Comparison of ENCODE assay signal across 1 cellular context in the genomic region with DNA sequence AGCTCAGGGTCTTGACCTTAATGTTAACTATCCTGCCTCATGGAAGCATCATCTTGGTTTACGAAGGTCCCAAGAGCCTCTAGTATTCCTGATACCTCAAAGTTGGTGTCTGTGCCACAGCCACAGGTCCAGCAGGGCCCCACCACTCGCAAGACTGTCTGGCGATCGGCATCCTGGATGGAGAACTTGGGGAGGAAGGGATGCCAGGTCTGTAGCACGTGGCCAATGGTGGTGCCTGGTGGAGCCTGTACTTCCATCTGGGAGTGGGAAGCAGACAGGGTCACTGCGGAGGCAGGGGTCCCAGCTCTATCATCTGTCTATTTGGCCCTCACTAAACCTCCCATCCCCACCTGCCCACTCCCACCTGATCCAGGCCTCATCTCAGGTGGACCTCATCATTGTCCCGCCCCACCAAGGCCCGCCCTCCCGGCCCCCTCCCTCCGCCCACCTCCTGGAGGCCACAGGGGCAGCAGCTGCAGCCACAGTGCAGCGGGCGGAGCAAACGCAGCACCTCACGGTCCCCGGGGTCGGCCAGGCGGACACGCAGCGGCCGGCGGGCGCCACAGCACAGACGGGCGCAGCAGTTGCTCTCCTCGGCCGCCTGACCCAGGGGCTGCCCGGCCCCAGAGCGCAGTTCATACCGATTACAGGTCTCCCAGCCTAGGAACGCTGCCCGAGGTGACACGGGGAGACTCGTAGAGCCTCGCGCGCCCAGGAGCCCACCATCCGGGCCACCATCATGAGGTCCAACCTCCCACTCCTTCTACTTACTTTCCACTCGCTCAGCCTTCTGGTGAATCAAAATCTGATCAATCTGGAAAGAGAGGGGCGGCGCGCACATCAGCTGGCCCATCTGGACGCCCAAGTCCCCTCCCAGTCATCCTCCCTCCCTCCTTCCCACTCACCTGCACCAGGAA.
TF ChIP-seq lines count a peak whose summit lies in the region.

No MANE protein-coding gene starts in this region.

TF ChIP-seq in endothelial cell of umbilical vein, 7 proteins besides CTCF, POLR2A, EP300 and RAD21:
- TF ChIP-seq, protein P1, sequence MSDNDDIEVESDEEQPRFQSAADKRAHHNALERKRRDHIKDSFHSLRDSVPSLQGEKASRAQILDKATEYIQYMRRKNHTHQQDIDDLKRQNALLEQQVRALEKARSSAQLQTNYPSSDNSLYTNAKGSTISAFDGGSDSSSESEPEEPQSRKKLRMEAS (IDR thresholded peaks at IDR 0.05; ENCODE audit: insufficient read depth, insufficient read length), result no peak
- TF ChIP-seq EZH2 (IDR thresholded peaks at IDR 0.05; ENCODE audit: borderline replicate concordance, low read depth, low read length, severe bottlenecking) (no peak), POLR2AphosphoS5 (IDR thresholded peaks at IDR 0.05; ENCODE audit: insufficient read depth, low read depth, low read length) (no peak), FOS (IDR thresholded peaks at IDR 0.05; ENCODE audit: borderline replicate concordance, insufficient read depth, low read length) (no peak), JUN (IDR thresholded peaks at IDR 0.05; ENCODE audit: borderline replicate concordance, insufficient read depth, insufficient read length, low read depth) (no peak)
